ENCODE assay signal across 1 cellular context in the genomic region with DNA sequence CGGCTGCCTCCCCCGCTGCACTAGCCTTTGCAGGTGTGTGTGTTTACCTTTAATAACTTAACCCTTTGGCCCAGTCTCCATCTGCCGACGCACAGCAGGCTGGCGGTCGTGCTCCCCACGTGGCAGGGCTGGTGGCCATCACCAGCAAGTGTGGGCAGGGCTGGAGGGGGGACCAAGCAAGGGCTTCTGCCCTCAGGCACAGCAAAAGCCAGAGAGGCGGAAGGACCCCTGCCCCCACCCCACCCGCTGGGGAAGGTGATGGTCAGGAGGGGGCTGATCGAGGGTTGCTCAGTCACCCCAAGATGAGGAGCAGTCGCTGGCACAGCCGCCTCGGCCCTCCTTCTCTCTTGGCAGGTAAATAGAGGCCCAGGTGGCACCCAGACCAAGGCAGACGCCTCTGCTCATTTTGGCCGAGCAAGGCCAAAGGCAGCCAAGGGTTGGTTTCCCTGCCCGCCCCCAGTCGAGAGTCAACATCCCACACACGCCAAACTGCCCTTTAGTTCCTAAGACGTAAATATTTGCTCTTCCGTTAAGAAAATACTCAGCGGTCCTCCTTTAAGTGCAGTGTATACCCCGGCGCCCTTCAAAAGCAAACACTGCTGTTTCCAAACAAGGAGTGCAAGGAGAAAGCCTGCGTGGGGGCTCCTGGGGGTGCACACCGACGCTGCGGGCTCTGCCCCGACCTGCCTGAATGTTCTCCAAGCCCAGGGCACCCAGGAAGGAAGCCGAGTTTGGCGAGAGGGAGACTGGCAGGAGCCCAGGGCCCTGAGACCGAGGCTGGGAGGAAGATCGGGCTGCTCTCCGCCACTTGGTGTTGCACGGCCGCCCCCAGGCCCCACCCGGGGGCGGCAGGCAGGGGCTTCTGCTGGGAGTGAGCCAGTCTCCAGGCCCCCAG.
TF ChIP-seq lines count a peak whose summit lies in the region.

No MANE protein-coding gene starts in this region.

TF ChIP-seq in H1, 55 proteins besides CTCF, POLR2A, EP300 and RAD21 (continued from another document):
- TF ChIP-seq, protein P1, sequence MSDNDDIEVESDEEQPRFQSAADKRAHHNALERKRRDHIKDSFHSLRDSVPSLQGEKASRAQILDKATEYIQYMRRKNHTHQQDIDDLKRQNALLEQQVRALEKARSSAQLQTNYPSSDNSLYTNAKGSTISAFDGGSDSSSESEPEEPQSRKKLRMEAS (IDR thresholded peaks at IDR 0.05): no peak
